In the genomic region with DNA sequence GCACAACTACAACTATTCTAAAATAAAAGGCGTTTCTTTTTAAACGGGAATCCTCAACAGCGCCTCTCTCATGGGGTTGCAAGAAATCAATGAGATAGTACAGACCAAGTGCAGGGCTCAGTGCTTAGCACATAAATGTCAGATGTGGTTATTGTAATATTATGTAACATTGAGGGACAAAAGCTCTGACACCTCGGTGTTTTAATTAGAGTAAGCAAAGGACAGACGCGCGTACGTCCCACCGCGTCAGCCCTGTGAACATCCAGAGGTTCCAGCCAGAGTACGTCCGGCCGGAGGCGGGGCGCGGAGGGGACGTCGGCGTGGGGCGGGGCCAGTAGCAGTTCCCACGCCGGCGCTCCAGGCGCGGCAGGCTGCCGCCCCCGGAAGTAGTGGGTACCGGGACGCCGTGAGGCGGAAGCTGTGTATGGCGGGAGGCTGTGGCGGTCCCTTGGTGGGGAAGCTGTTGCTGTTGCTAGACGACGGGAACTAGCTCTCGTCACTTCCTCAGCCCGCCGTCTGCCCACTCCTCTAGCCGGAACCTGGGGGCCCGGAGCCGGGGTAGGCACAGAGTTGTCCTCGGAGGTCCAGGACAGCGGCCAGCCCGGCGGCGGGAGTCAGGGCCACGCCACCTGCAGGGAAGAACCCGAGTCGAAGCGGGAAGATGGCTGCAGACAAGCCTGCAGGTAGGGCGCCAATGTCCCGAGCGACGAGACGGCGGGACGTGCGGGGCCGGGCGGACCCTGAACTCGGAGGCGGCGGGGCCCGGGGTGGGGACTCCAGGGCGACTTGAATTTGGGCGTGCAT, we compare ENCODE assay signal across 1 cellular context.
TF ChIP-seq lines count a peak whose summit lies in the region.

A gene with protein sequence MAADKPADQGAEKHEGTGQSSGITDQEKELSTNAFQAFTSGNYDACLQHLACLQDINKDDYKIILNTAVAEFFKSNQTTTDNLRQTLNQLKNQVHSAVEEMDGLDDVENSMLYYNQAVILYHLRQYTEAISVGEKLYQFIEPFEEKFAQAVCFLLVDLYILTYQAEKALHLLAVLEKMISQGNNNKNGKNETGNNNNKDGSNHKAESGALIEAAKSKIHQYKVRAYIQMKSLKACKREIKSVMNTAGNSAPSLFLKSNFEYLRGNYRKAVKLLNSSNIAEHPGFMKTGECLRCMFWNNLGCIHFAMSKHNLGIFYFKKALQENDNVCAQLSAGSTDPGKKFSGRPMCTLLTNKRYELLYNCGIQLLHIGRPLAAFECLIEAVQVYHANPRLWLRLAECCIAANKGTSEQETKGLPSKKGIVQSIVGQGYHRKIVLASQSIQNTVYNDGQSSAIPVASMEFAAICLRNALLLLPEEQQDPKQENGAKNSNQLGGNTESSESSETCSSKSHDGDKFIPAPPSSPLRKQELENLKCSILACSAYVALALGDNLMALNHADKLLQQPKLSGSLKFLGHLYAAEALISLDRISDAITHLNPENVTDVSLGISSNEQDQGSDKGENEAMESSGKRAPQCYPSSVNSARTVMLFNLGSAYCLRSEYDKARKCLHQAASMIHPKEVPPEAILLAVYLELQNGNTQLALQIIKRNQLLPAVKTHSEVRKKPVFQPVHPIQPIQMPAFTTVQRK (plus strand): TSS at position 389 of the 804 bp plus-strand sequence. CDS start 273 bp downstream, at position 662.

TF ChIP-seq in HEK293, 187 proteins besides CTCF, POLR2A, EP300 and RAD21 (continued from another document and continues in another):
- TF ChIP-seq, protein P1, sequence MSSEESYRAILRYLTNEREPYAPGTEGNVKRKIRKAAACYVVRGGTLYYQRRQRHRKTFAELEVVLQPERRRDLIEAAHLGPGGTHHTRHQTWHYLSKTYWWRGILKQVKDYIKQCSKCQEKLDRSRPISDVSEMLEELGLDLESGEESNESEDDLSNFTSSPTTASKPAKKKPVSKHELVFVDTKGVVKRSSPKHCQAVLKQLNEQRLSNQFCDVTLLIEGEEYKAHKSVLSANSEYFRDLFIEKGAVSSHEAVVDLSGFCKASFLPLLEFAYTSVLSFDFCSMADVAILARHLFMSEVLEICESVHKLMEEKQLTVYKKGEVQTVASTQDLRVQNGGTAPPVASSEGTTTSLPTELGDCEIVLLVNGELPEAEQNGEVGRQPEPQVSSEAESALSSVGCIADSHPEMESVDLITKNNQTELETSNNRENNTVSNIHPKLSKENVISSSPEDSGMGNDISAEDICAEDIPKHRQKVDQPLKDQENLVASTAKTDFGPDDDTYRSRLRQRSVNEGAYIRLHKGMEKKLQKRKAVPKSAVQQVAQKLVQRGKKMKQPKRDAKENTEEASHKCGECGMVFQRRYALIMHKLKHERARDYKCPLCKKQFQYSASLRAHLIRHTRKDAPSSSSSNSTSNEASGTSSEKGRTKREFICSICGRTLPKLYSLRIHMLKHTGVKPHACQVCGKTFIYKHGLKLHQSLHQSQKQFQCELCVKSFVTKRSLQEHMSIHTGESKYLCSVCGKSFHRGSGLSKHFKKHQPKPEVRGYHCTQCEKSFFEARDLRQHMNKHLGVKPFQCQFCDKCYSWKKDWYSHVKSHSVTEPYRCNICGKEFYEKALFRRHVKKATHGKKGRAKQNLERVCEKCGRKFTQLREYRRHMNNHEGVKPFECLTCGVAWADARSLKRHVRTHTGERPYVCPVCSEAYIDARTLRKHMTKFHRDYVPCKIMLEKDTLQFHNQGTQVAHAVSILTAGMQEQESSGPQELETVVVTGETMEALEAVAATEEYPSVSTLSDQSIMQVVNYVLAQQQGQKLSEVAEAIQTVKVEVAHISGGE (tag by site-specific recombination; conservative IDR thresholded peaks at IDR 0.05; ENCODE audit: low read depth), result peak; percentile 96
- TF ChIP-seq ZNF366 (tag by site-specific recombination; conservative IDR thresholded peaks at IDR 0.05) (no peak), ZNF221 (tag by site-specific recombination; IDR thresholded peaks at IDR 0.05; ENCODE audit: borderline replicate concordance) (no peak), ZFP3 (tag by site-specific recombination; IDR thresholded peaks at IDR 0.05; ENCODE audit: low read depth) (no peak), SCRT2 (tag by site-specific recombination; IDR thresholded peaks at IDR 0.05) (peak; percentile 81), EGR2 (tag by site-specific recombination; IDR thresholded peaks at IDR 0.05; ENCODE audit: low read depth) (peak; percentile 54; the same call in 1 of the 2 replicates), YY2 (tag by site-specific recombination; IDR thresholded peaks at IDR 0.05) (peak; percentile 80), SP2 (tag by site-specific recombination; IDR thresholded peaks at IDR 0.05) (peak; percentile 91), ZNF48 (tag by site-specific recombination; IDR thresholded peaks at IDR 0.05) (no peak), BCL11B (tag by site-specific recombination; IDR thresholded peaks at IDR 0.05; ENCODE audit: low read depth) (no peak), MZF1 (tag by site-specific recombination; IDR thresholded peaks at IDR 0.05; ENCODE audit: borderline replicate concordance) (no peak), SP3 (tag by site-specific recombination; IDR thresholded peaks at IDR 0.05) (peak; percentile 76), ZNF335 (tag by site-specific recombination; conservative IDR thresholded peaks at IDR 0.05) (peak; percentile 88), KLF16 (tag by site-specific recombination; IDR thresholded peaks at IDR 0.05) (0 out of 2 replicates have a peak, but pooled peaks have one; percentile 22), ZNF501 (tag by site-specific recombination; IDR thresholded peaks at IDR 0.05) (peak; percentile 63), ZNF600 (tag by site-specific recombination; IDR thresholded peaks at IDR 0.05) (peak; percentile 70), ZSCAN23 (tag by site-specific recombination; IDR thresholded peaks at IDR 0.05) (peak; percentile 60; the same call in 1 of the 2 replicates), KLF1 (tag by site-specific recombination; IDR thresholded peaks at IDR 0.05) (no peak), ZNF629 (tag by site-specific recombination; IDR thresholded peaks at IDR 0.05) (peak; percentile 48), MYNN (tag by site-specific recombination; IDR thresholded peaks at IDR 0.05; ENCODE audit: borderline replicate concordance) (0 out of 2 replicates have a peak, but pooled peaks have one; percentile 43), ZNF37A (tag by site-specific recombination; IDR thresholded peaks at IDR 0.05) (no peak)
- TF ChIP-seq, protein P2, sequence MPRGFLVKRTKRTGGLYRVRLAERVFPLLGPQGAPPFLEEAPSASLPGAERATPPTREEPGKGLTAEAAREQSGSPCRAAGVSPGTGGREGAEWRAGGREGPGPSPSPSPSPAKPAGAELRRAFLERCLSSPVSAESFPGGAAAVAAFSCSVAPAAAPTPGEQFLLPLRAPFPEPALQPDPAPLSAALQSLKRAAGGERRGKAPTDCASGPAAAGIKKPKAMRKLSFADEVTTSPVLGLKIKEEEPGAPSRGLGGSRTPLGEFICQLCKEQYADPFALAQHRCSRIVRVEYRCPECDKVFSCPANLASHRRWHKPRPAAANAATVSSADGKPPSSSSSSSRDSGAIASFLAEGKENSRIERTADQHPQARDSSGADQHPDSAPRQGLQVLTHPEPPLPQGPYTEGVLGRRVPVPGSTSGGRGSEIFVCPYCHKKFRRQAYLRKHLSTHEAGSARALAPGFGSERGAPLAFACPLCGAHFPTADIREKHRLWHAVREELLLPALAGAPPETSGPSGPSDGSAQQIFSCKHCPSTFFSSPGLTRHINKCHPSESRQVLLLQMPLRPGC (tag by site-specific recombination; IDR thresholded peaks at IDR 0.05), result peak; percentile 15; the same call in 1 of the 2 replicates
- TF ChIP-seq, protein P3, sequence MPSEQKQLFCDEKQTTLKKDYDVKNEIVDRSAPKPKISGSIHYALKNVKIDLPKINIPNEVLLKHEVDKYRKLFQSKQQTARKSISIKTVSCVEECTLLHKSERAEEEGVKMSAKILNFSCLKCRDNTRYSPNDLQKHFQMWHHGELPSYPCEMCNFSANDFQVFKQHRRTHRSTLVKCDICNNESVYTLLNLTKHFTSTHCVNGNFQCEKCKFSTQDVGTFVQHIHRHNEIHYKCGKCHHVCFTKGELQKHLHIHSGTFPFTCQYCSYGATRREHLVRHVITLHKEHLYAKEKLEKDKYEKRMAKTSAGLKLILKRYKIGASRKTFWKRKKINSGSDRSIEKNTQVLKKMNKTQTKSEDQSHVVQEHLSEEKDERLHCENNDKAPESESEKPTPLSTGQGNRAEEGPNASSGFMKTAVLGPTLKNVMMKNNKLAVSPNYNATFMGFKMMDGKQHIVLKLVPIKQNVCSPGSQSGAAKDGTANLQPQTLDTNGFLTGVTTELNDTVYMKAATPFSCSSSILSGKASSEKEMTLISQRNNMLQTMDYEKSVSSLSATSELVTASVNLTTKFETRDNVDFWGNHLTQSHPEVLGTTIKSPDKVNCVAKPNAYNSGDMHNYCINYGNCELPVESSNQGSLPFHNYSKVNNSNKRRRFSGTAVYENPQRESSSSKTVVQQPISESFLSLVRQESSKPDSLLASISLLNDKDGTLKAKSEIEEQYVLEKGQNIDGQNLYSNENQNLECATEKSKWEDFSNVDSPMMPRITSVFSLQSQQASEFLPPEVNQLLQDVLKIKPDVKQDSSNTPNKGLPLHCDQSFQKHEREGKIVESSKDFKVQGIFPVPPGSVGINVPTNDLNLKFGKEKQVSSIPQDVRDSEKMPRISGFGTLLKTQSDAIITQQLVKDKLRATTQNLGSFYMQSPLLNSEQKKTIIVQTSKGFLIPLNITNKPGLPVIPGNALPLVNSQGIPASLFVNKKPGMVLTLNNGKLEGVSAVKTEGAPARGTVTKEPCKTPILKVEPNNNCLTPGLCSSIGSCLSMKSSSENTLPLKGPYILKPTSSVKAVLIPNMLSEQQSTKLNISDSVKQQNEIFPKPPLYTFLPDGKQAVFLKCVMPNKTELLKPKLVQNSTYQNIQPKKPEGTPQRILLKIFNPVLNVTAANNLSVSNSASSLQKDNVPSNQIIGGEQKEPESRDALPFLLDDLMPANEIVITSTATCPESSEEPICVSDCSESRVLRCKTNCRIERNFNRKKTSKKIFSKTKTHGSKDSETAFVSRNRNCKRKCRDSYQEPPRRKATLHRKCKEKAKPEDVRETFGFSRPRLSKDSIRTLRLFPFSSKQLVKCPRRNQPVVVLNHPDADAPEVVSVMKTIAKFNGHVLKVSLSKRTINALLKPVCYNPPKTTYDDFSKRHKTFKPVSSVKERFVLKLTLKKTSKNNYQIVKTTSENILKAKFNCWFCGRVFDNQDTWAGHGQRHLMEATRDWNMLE (tag by site-specific recombination; conservative IDR thresholded peaks at IDR 0.05; ENCODE audit: low read depth), result peak; percentile 70
- TF ChIP-seq, protein P4, sequence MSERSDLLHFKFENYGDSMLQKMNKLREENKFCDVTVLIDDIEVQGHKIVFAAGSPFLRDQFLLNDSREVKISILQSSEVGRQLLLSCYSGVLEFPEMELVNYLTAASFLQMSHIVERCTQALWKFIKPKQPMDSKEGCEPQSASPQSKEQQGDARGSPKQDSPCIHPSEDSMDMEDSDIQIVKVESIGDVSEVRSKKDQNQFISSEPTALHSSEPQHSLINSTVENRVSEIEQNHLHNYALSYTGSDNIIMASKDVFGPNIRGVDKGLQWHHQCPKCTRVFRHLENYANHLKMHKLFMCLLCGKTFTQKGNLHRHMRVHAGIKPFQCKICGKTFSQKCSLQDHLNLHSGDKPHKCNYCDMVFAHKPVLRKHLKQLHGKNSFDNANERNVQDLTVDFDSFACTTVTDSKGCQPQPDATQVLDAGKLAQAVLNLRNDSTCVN (tag by site-specific recombination; optimal IDR thresholded peaks at IDR 0.05), result peak; percentile 44
- TF ChIP-seq, protein P5, sequence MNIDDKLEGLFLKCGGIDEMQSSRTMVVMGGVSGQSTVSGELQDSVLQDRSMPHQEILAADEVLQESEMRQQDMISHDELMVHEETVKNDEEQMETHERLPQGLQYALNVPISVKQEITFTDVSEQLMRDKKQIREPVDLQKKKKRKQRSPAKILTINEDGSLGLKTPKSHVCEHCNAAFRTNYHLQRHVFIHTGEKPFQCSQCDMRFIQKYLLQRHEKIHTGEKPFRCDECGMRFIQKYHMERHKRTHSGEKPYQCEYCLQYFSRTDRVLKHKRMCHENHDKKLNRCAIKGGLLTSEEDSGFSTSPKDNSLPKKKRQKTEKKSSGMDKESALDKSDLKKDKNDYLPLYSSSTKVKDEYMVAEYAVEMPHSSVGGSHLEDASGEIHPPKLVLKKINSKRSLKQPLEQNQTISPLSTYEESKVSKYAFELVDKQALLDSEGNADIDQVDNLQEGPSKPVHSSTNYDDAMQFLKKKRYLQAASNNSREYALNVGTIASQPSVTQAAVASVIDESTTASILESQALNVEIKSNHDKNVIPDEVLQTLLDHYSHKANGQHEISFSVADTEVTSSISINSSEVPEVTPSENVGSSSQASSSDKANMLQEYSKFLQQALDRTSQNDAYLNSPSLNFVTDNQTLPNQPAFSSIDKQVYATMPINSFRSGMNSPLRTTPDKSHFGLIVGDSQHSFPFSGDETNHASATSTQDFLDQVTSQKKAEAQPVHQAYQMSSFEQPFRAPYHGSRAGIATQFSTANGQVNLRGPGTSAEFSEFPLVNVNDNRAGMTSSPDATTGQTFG (tag by site-specific recombination; IDR thresholded peaks at IDR 0.05; ENCODE audit: borderline replicate concordance), result no peak
- TF ChIP-seq, protein P6, sequence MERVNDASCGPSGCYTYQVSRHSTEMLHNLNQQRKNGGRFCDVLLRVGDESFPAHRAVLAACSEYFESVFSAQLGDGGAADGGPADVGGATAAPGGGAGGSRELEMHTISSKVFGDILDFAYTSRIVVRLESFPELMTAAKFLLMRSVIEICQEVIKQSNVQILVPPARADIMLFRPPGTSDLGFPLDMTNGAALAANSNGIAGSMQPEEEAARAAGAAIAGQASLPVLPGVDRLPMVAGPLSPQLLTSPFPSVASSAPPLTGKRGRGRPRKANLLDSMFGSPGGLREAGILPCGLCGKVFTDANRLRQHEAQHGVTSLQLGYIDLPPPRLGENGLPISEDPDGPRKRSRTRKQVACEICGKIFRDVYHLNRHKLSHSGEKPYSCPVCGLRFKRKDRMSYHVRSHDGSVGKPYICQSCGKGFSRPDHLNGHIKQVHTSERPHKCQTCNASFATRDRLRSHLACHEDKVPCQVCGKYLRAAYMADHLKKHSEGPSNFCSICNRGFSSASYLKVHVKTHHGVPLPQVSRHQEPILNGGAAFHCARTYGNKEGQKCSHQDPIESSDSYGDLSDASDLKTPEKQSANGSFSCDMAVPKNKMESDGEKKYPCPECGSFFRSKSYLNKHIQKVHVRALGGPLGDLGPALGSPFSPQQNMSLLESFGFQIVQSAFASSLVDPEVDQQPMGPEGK (tag by site-specific recombination; IDR thresholded peaks at IDR 0.05), result peak; percentile 77
- TF ChIP-seq, protein P7, sequence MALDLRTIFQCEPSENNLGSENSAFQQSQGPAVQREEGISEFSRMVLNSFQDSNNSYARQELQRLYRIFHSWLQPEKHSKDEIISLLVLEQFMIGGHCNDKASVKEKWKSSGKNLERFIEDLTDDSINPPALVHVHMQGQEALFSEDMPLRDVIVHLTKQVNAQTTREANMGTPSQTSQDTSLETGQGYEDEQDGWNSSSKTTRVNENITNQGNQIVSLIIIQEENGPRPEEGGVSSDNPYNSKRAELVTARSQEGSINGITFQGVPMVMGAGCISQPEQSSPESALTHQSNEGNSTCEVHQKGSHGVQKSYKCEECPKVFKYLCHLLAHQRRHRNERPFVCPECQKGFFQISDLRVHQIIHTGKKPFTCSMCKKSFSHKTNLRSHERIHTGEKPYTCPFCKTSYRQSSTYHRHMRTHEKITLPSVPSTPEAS (tag by site-specific recombination; IDR thresholded peaks at IDR 0.05), result no peak
- TF ChIP-seq, protein P8, sequence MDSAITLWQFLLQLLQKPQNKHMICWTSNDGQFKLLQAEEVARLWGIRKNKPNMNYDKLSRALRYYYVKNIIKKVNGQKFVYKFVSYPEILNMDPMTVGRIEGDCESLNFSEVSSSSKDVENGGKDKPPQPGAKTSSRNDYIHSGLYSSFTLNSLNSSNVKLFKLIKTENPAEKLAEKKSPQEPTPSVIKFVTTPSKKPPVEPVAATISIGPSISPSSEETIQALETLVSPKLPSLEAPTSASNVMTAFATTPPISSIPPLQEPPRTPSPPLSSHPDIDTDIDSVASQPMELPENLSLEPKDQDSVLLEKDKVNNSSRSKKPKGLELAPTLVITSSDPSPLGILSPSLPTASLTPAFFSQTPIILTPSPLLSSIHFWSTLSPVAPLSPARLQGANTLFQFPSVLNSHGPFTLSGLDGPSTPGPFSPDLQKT (IDR thresholded peaks at IDR 0.05; ENCODE audit: borderline replicate concordance, low read depth, low read length), result peak; percentile 18; the same call in 1 of the 2 replicates
